11 cellular contexts compared by ENCODE assay signal in genomic region chr4:76723373-76723772, GRCh38.
DNase-seq lines count a peak whose midpoint lies in the region; ATAC-seq and TF ChIP-seq lines count a peak whose summit lies in the region.
"Had no signal": no experiment of that assay in that cellular context is flagged by ENCODE, and none has a peak within 500 bp of the region (broad histone marks: within the 10 kb centered on the region; RNA-seq: fewer than 3 reads in every experiment).

No MANE protein-coding gene starts in this region.

- no peak overlapping the region for H3K4ac ChIP-seq in neuronal stem cell (ENCODE audit: low read length)

- H2BK5ac ChIP-seq in neuronal stem cell (ENCODE audit: low read length) = no peak overlapping the region

- peaks cover 0 to 63% of the 10 kb centered on the region in 2 donors for H3K36me3 ChIP-seq in neuronal stem cell (replicated peaks in 1 of 2; ENCODE audit: control insufficient read depth in 2 of 2, insufficient read depth in 2 of 2, low read length in 2 of 2)
- H3K36me3 ChIP-seq: upper lobe of right lung had no signal

- H2BK120ac ChIP-seq in neuronal stem cell (ENCODE audit: low read depth, low read length) = no peak overlapping the region

- H3K18ac ChIP-seq in neuronal stem cell (ENCODE audit: low read length) = no peak overlapping the region

- H4K8ac ChIP-seq in neuronal stem cell (ENCODE audit: low read depth, low read length) = no peak overlapping the region

- ATAC-seq in GM21526 (IDR thresholded peaks at IDR 0.05; ENCODE audit: low FRiP score, unreplicated experiment) (no peak), HG02852 (IDR thresholded peaks at IDR 0.05; ENCODE audit: unreplicated experiment) (no peak), HG02623 (IDR thresholded peaks at IDR 0.05; ENCODE audit: unreplicated experiment) (no peak)
- ATAC-seq: activated T-cell treated with anti-CD3 and anti-CD28 coated beads, Interleukin-2, amount 50 U/mL, for 72 hours had no signal

- no peak overlapping the region for H3K4me3 ChIP-seq in choroid plexus epithelial cell (ENCODE audit: low read depth, low read length)
- H3K4me3 ChIP-seq in neuronal stem cell (ENCODE audit: low read length in 2 of 2) = no peak overlapping the region
- H3K4me3 ChIP-seq: upper lobe of right lung had no signal

- H3K79me1 ChIP-seq in neuronal stem cell (ENCODE audit: low read depth, low read length) = no peaks in the 10 kb centered on the region

- no peaks in the 10 kb centered on the region for H3K27me3 ChIP-seq in neuronal stem cell (ENCODE audit: control insufficient read depth in 3 of 3, insufficient read depth in 3 of 3, low read depth in 1 of 3, low read length in 3 of 3)
- H3K27me3 ChIP-seq: upper lobe of right lung had no signal

- no peak overlapping the region for H2BK15ac ChIP-seq in neuronal stem cell (ENCODE audit: low read length)

- H2AK5ac ChIP-seq in neuronal stem cell (ENCODE audit: low read depth, low read length) = no peak overlapping the region

- no peak overlapping the region for H3K9ac ChIP-seq in neuronal stem cell (ENCODE audit: low read depth, low read length, poor library complexity)

- no peak overlapping the region for H2AFZ ChIP-seq in neuronal stem cell (ENCODE audit: low read length)

- H4K91ac ChIP-seq in neuronal stem cell (ENCODE audit: low read depth, low read length, poor library complexity) = no peak overlapping the region

- peak; percentile 45 for DNase-seq in HT-29 (ENCODE audit: low spot score)
- DNase-seq in choroid plexus epithelial cell (ENCODE audit: low read depth) = peak; percentile 67
- no peak for DNase-seq in neuronal stem cell (ENCODE audit: low spot score)
- no peak for DNase-seq in AML-193 (lab: John Stamatoyannopoulos, UW)
- DNase-seq: activated T-cell treated with anti-CD3 and anti-CD28 coated beads, Interleukin-2, amount 50 U/mL, for 72 hours; effector CD8-positive, alpha-beta T cell; upper lobe of right lung had no signal

- no peak overlapping the region for H3K23ac ChIP-seq in neuronal stem cell (ENCODE audit: low read depth, low read length, poor library complexity)

- peaks cover 0 to 4% of the 10 kb centered on the region in 2 donors for H3K9me3 ChIP-seq in neuronal stem cell (replicated peaks in 1 of 2; ENCODE audit: control insufficient read depth in 2 of 2, insufficient read depth in 1 of 2, low read depth in 1 of 2, low read length in 2 of 2)
- H3K9me3 ChIP-seq: upper lobe of right lung had no signal

- H3K27ac ChIP-seq in neuronal stem cell (replicated peaks; ENCODE audit: low read length) = peak overlapping the region; percentile 37
- H3K27ac ChIP-seq: upper lobe of right lung had no signal

- no peak overlapping the region for H3K14ac ChIP-seq in neuronal stem cell (ENCODE audit: low read length)

- H2BK12ac ChIP-seq in neuronal stem cell (ENCODE audit: low read length) = no peak overlapping the region

- H3K4me1 ChIP-seq in neuronal stem cell (ENCODE audit: control insufficient read depth in 2 of 2, insufficient read depth in 1 of 2, low read depth in 1 of 2, low read length in 2 of 2) = peaks cover 10 to 13% of the 10 kb centered on the region in 2 donors

- no peak overlapping the region for H3K4me2 ChIP-seq in neuronal stem cell (ENCODE audit: insufficient read depth, low read length, poor library complexity, severe bottlenecking)

- TF ChIP-seq CTCF in GM12872 (IDR thresholded peaks at IDR 0.05; ENCODE audit: insufficient read depth, low read depth, low read length) (peak; percentile 22; the same call in 1 of the 3 replicates), choroid plexus epithelial cell (conservative IDR thresholded peaks at IDR 0.05; ENCODE audit: low read depth, low read length) (peak; percentile 54)

Comparison
In these comparisons a context has a peak if more than half of its experiments do, and no peak if none do; other contexts are left out.
1. DNase-seq: peak in HT-29 (single experiment) and choroid plexus epithelial cell (single experiment); none in neuronal stem cell (single experiment) and AML-193 (0 of 2).